21 cellular contexts compared by ENCODE assay signal in the genomic region with DNA sequence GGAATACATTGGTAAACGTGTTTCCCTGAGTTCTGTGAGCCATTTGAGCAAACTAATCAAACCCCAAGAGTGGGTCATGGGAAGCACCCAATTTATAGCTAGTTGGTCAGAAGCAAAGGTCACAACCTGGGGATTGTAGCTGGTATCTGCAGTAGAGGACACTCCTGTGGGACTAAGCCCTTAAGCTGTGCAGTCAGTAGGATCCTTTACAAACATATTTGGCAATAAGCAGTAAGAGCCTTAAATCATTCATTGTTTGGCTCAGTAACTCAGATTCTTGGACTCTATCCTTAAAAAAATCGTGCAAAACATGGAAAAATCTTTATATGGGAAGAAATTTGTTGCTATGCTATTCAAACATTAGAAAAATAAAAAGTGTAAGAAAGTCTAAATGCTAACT. TPM values are rescaled to one million over a fixed set of nuclear protein-coding genes. Genes with fewer than 3 reads are reported as not detected.
DNase-seq lines count a peak whose midpoint lies in the region; ATAC-seq and TF ChIP-seq lines count a peak whose summit lies in the region.
"Had no signal": no experiment of that assay in that cellular context is flagged by ENCODE, and none has a peak within 500 bp of the region (broad histone marks: within the 10 kb centered on the region; RNA-seq: fewer than 3 reads in every experiment).

No MANE protein-coding gene starts in this region.

- peak overlapping the region; percentile 59 to 65 for H3K27ac ChIP-seq in thoracic aorta
- H3K27ac ChIP-seq: BLaER1 treated with 17β-estradiol and CSF1 and Interleukin-3, amounts not matched to agents 10 nM and 100 nM; SJCRH30 had no signal

- H3K4me3 ChIP-seq in adipocyte (ENCODE audit: low read length) (no peak overlapping the region), thoracic aorta (peak overlapping the region; percentile 22)
- H3K4me3 ChIP-seq: BLaER1 treated with 17β-estradiol and CSF1 and Interleukin-3, amounts not matched to agents 10 nM and 100 nM; SJCRH30 had no signal

- ATAC-seq in thoracic aorta (ENCODE audit: insufficient number of reproducible peaks, low FRiP score, low read depth) = no peak
- ATAC-seq in GM18502 (IDR thresholded peaks at IDR 0.05; ENCODE audit: poor library complexity, unreplicated experiment) = no peak
- ATAC-seq in HG03521 (IDR thresholded peaks at IDR 0.05; ENCODE audit: unreplicated experiment) = no peak

- H3K36me3 ChIP-seq in adipocyte (ENCODE audit: control insufficient read depth, insufficient read depth, low read length, severe bottlenecking) (no peaks in the 10 kb centered on the region), thoracic aorta (no peaks in the 10 kb centered on the region)
- H3K36me3 ChIP-seq: BLaER1 treated with 17β-estradiol and CSF1 and Interleukin-3, amounts not matched to agents 10 nM and 100 nM; SJCRH30 had no signal

- peaks cover 20% of the 10 kb centered on the region for H3K4me1 ChIP-seq in adipocyte (ENCODE audit: control insufficient read depth, insufficient read depth, low read length)
- peaks cover 55 to 65% of the 10 kb centered on the region in 2 donors for H3K4me1 ChIP-seq in thoracic aorta (ENCODE audit: control insufficient read depth in 1 of 2, low read depth in 2 of 2)
- H3K4me1 ChIP-seq: SJCRH30 had no signal

- no peak overlapping the region for H3K9ac ChIP-seq in adipocyte (ENCODE audit: low read length)
- H3K9ac ChIP-seq: BLaER1 treated with 17β-estradiol and CSF1 and Interleukin-3, amounts not matched to agents 10 nM and 100 nM had no signal

- peak; percentile 11 for DNase-seq in AG08395 (ENCODE audit: low spot score)
- DNase-seq in adipocyte (ENCODE audit: low read depth) = peak; percentile 29
- DNase-seq in fibroblast of peridontal ligament (ENCODE audit: extremely low read depth) = peak; percentile 17
- no peak for DNase-seq in thoracic aorta (ENCODE audit: low spot score)
- no peak for DNase-seq in amniotic stem cell (lab: John Stamatoyannopoulos, UW)
- DNase-seq: CD4-positive, alpha-beta memory T cell; DMS 273 treated with DMSO at 0.1 percent for 48 hours; DMS79 treated with DMSO at 0.1 percent for 48 hours; Kasumi-1; NCI-H1694; NCI-H2081; NCI-H2171; NCI-H345; NCI-H524; NCI-H774; NK-92 treated with Interleukin-12 subunit alpha and Interleukin-12 subunit beta, amount 100 ng/mL, for 24 hours; SJCRH30 had no signal

- TF ChIP-seq CTCF in thoracic aorta (IDR thresholded peaks at IDR 0.05) = no peak

- H3K27me3 ChIP-seq in adipocyte (replicated peaks; ENCODE audit: control insufficient read depth, insufficient read depth, low read length) (no peaks in the 10 kb centered on the region), thoracic aorta (replicated peaks; ENCODE audit: insufficient read depth) (no peaks in the 10 kb centered on the region)
- H3K27me3 ChIP-seq: BLaER1 treated with 17β-estradiol and CSF1 and Interleukin-3, amounts not matched to agents 10 nM and 100 nM; SJCRH30 had no signal

- H3K9me3 ChIP-seq in adipocyte (ENCODE audit: control insufficient read depth, low read length) (no peaks in the 10 kb centered on the region), thoracic aorta (no peaks in the 10 kb centered on the region)
- H3K9me3 ChIP-seq: BLaER1 treated with 17β-estradiol and CSF1 and Interleukin-3, amounts not matched to agents 10 nM and 100 nM; Caco-2 had no signal

RNA-seq across cellular contexts. Expression of a gene that starts 29.9 kb away (rescaled TPM):
- 10 to 100 TPM; 16.0 to 20.0 TPM for total RNA-seq in thoracic aorta
- total RNA-seq: CD4-positive, alpha-beta memory T cell had no signal

Comparison
In these comparisons a context has a peak if more than half of its experiments do, and no peak if none do; other contexts are left out.
1. DNase-seq: peak in AG08395 (single experiment), adipocyte (single experiment) and fibroblast of peridontal ligament (single experiment); none in thoracic aorta (single experiment) and amniotic stem cell (single experiment).